In the genomic region with DNA sequence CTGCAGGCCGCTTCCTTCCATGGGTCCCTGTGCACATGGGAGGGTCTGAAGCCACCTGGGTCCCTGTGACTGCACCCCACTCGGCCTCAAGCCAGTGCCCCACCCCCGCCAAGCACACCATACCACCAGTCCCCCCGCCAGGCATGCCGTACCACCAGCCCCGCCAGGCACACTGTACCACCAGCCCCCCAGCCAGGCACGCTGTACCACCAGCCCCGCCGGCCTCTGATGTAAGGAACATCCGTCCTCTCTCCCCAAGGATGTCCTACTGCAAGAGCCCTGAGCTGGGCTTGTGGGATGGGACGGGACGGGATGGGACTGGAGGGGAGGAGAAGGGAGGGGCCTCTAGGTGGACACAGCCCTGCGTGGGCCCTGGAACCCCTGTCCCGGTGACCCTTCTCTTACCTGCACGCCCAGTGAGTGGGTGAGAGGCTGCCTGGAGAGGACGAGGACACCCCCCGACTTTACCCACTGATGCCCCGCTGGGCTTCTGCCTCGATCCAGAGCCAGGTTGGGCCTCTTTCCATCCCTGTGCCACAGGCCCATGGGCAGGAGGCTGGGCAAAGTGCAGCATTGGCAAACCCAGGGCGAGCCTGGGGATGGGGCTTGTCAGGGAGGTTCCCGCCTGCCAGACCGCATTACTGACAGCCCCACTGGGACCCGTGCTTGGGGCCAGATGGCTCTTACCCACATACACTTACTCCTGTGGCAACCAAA, we compare ENCODE assay signal across 25 cellular contexts.
"Had no signal": no experiment of that assay in that cellular context is flagged by ENCODE, and none has a peak within 500 bp of the region (broad histone marks: within the 10 kb centered on the region; RNA-seq: fewer than 3 reads in every experiment).

No MANE protein-coding gene starts in this region.

- H3K27me3 ChIP-seq: body of pancreas, esophagus squamous epithelium, heart right ventricle, neutrophil, ovary, tibial nerve had no signal

- H3K4me3 ChIP-seq: body of pancreas, esophagus squamous epithelium, heart right ventricle, left lung, ovary, prostate gland, tibial nerve had no signal

- DNase-seq: activated CD4-positive, alpha-beta T cell treated with anti-CD3 and anti-CD28 coated beads for 4 hours; activated CD4-positive, alpha-beta T cell treated with anti-CD3 and anti-CD28 coated beads, Interleukin-2, amount 50 U/mL, for 4 hours; activated effector memory CD4-positive, alpha-beta T cell treated with Interleukin-2 at 50 U/mL for 16 hours; activated naive CD4-positive, alpha-beta T cell treated with Interleukin-2 at 50 U/mL for 16 hours; body of pancreas; dermis blood vessel endothelial cell; effector CD4-positive, alpha-beta T cell; esophagus squamous epithelium; foreskin melanocyte; heart right ventricle; mammary epithelial cell; ovary; retina; small intestine; stimulated activated CD4-positive, alpha-beta T cell treated with anti-CD3 and anti-CD28 coated beads, Interleukin-1b, Interleukin-23, amount 100 ng/mL, for 48 hours; stimulated activated CD4-positive, alpha-beta T cell treated with anti-CD3 and anti-CD28 coated beads, Interleukin-4, amount 100 ng/mL, for 4 hours; stimulated activated CD8-positive, alpha-beta memory T cell treated with anti-CD3 and anti-CD28 coated beads, Interleukin-4, amount 100 ng/mL, for 48 hours; stimulated activated naive B cell treated with anti-CD40 and anti-IgM and Interleukin-4, amounts not matched to agents 10 μg/mL and 1 μg/mL and 100 μg/mL, for 72 hours had no signal

- FAIRE-seq: colon, small intestine had no signal

- ATAC-seq: body of pancreas; heart right ventricle; left lung; sciatic nerve; stimulated activated naive B cell treated with anti-CD40 and anti-IgM and Interleukin-4, amounts not matched to agents 10 μg/mL and 1 μg/mL and 100 μg/mL, for 72 hours had no signal

- H3K9me3 ChIP-seq: body of pancreas, neutrophil, ovary, prostate gland had no signal

- H3K36me3 ChIP-seq: esophagus squamous epithelium, heart right ventricle, neutrophil, ovary, prostate gland had no signal

- H3K4me1 ChIP-seq: body of pancreas, esophagus squamous epithelium, heart right ventricle, left lung, prostate gland, tibial nerve had no signal

- H3K27ac ChIP-seq: body of pancreas, esophagus squamous epithelium, heart right ventricle, left lung, neutrophil, ovary, prostate gland, tibial nerve, VCaP had no signal
